ENCODE assay signal across 8 cellular contexts in genomic region chr7:22001345-22002004, GRCh38. TPM values are rescaled to one million over a fixed set of nuclear protein-coding genes. Genes with fewer than 3 reads are reported as not detected.
DNase-seq lines count a peak whose midpoint lies in the region; ATAC-seq and TF ChIP-seq lines count a peak whose summit lies in the region.

No MANE protein-coding gene starts in this region.

- no peaks in the 10 kb centered on the region for H3K36me3 Mint-ChIP-seq in endodermal cell (ENCODE audit: low read depth)

- H3K27me3 ChIP-seq in MM.1S (replicated peaks; ENCODE audit: insufficient read depth, low read length): no peaks in the 10 kb centered on the region
- no peaks in the 10 kb centered on the region; the same call in 1 of the 2 replicates for H3K27me3 ChIP-seq in SJSA1 (replicated peaks)
- peaks cover 32% of the 10 kb centered on the region for H3K27me3 ChIP-seq in endodermal cell (ENCODE audit: control insufficient read depth, insufficient read depth, low read length, poor library complexity, severe bottlenecking)

- no peaks in the 10 kb centered on the region for H3F3A ChIP-seq in MM.1S (ENCODE audit: insufficient read depth, low read length)

- H3K9me3 ChIP-seq in MM.1S (replicated peaks; ENCODE audit: insufficient read depth, low read length) (no peaks in the 10 kb centered on the region), SJSA1 (replicated peaks) (no peaks in the 10 kb centered on the region), endodermal cell (ENCODE audit: control insufficient read depth, low read length) (no peaks in the 10 kb centered on the region)

- peaks cover 5% of the 10 kb centered on the region for H3K4me1 Mint-ChIP-seq in endodermal cell

- no peaks in the 10 kb centered on the region for H3K9me2 ChIP-seq in MM.1S (replicated peaks; ENCODE audit: insufficient read depth, low read length)

- TF ChIP-seq CTCF in MM.1S (IDR thresholded peaks at IDR 0.05; ENCODE audit: low read length): peak; percentile 78
- TF ChIP-seq CTCF in endodermal cell (conservative IDR thresholded peaks at IDR 0.05): peak; percentile 88

- no peak overlapping the region for H2AFZ ChIP-seq in MM.1S (ENCODE audit: low read length)

- H3K79me2 ChIP-seq in MM.1S (ENCODE audit: low read length): no peaks in the 10 kb centered on the region

- no peak overlapping the region for H3K27ac Mint-ChIP-seq in endodermal cell

- H3K4me1 ChIP-seq in MM.1S (ENCODE audit: low read length): no peaks in the 10 kb centered on the region
- H3K4me1 ChIP-seq in SJSA1 (replicated peaks): peaks cover 5% of the 10 kb centered on the region; the same call in 1 of the 2 replicates
- no peaks in the 10 kb centered on the region for H3K4me1 ChIP-seq in endodermal cell (ENCODE audit: control insufficient read depth, insufficient read depth, low read length)

- no peak overlapping the region for H3K27ac ChIP-seq in MM.1S (ENCODE audit: low read length)
- peak overlapping the region; percentile 5; the same call in 1 of the 2 replicates for H3K27ac ChIP-seq in SJSA1
- H3K27ac ChIP-seq in endodermal cell (ENCODE audit: low read depth, low read length): no peak overlapping the region

- H3K9ac ChIP-seq in MM.1S (ENCODE audit: low read length) (no peak overlapping the region), endodermal cell (ENCODE audit: extremely low read depth, low read length, poor library complexity, severe bottlenecking) (no peak overlapping the region)

- H3K4me3 ChIP-seq in MM.1S (ENCODE audit: low read length) (no peak overlapping the region), SJSA1 (no peak overlapping the region), endodermal cell (ENCODE audit: low read length) (no peak overlapping the region)

- H3K4me2 ChIP-seq in MM.1S (ENCODE audit: low read depth, low read length): no peak overlapping the region

- ATAC-seq in GM19372 (IDR thresholded peaks at IDR 0.05; ENCODE audit: low read depth, unreplicated experiment) (peak; percentile 73), GM21423 (IDR thresholded peaks at IDR 0.05; ENCODE audit: unreplicated experiment) (no peak)

- peaks cover 33% of the 10 kb centered on the region for H3K27me3 Mint-ChIP-seq in endodermal cell (ENCODE audit: insufficient read depth)

- H4K20me1 ChIP-seq in MM.1S (ENCODE audit: insufficient read depth, low read length): no peaks in the 10 kb centered on the region

- DNase-seq in DMS114 treated with DMSO at 0.1 percent for 48 hours (lab: John Stamatoyannopoulos, UW; ENCODE audit: unreplicated experiment) (peak; percentile 54), MM.1S (peak; percentile 64), SJSA1 (ENCODE audit: low read depth in 1 of 2, low spot score in 2 of 2) (peak in 1 of 2 experiments; percentile 61), endodermal cell (no peak), midbrain (lab: John Stamatoyannopoulos, UW) (peak; percentile 74)
- DNase-seq in stimulated activated CD4-positive, alpha-beta T cell treated with anti-CD3 and anti-CD28 coated beads, Interleukin-15, amount 100 ng/mL, for 24 hours: no peak

- no peak overlapping the region for H3K4me3 Mint-ChIP-seq in endodermal cell

- H3K9me3 Mint-ChIP-seq in endodermal cell: no peaks in the 10 kb centered on the region

- H3K36me3 ChIP-seq in MM.1S (replicated peaks; ENCODE audit: insufficient read depth, low read length) (no peaks in the 10 kb centered on the region), SJSA1 (no peaks in the 10 kb centered on the region), endodermal cell (ENCODE audit: control insufficient read depth, insufficient read depth, low read length) (no peaks in the 10 kb centered on the region)

- 40 to 100% methylated on average over 1 to 8 of the region's 8 CpGs for WGBS in endodermal cell (ENCODE audit: insufficient coverage in 1 of 2, insufficient read length in 1 of 2), 2 experiments

RNA-seq across cellular contexts. Expression of gene CDCA7L, which starts 55.8 kb away (rescaled TPM):
- total RNA-seq in SJSA1 (2014; rRNA removed; shearing (Covaris generic)): 34.5 and 39.9 TPM in 2 replicates
- 10 to 100 TPM; 39.5 to 41.1 TPM for total RNA-seq in endodermal cell
- polyA plus RNA-seq in endodermal cell (2013, experiment 1 of 2): 50.0 TPM
- 42.4 TPM for polyA plus RNA-seq in endodermal cell (2013, experiment 2 of 2)

Comparison
In these comparisons a context has a peak if more than half of its experiments do, and no peak if none do; other contexts are left out.
1. DNase-seq: peak in DMS114 treated with DMSO at 0.1 percent for 48 hours (single experiment), MM.1S (single experiment) and midbrain (single experiment); none in endodermal cell (single experiment) and stimulated activated CD4-positive, alpha-beta T cell treated with anti-CD3 and anti-CD28 coated beads, Interleukin-15, amount 100 ng/mL, for 24 hours (single experiment).